Comparison of ENCODE assay signal across 1 cellular context in genomic region chr9:128702949-128703615, GRCh38.
TF ChIP-seq lines count a peak whose summit lies in the region.

No MANE protein-coding gene starts in this region.

TF ChIP-seq in K562, 482 proteins besides CTCF, POLR2A, EP300 and RAD21 (continued from another document and continues in another):
- TF ChIP-seq ZBTB40 (IDR thresholded peaks at IDR 0.05): 0 out of 2 replicates have a peak, but pooled peaks have one; percentile 12
- no peak for TF ChIP-seq ZBTB40 (CRISPR knock-in tag; IDR thresholded peaks at IDR 0.05)
- TF ChIP-seq EWSR1 (IDR thresholded peaks at IDR 0.05; ENCODE audit: borderline replicate concordance, low read depth, partially characterized antibody): no peak
- no peak for TF ChIP-seq PURB (CRISPR knock-in tag; IDR thresholded peaks at IDR 0.05; ENCODE audit: low read depth)
- TF ChIP-seq REST (CRISPR knock-in tag; IDR thresholded peaks at IDR 0.05; ENCODE audit: low read depth): no peak
- no peak for TF ChIP-seq FOXK2 (conservative IDR thresholded peaks at IDR 0.05 in 1 of 2, IDR thresholded peaks at IDR 0.05 in 1 of 2; ENCODE audit: low read depth in 2 of 2)
- TF ChIP-seq ESRRB (CRISPR knock-in tag; IDR thresholded peaks at IDR 0.05; ENCODE audit: borderline replicate concordance): no peak
- no peak; the same call in 1 of the 2 replicates for TF ChIP-seq MYC (IDR thresholded peaks at IDR 0.05; ENCODE audit: low read depth, low read length)
- no peak; the same call in 1 of the 2 replicates for TF ChIP-seq MYC (CRISPR knock-in tag; IDR thresholded peaks at IDR 0.05; ENCODE audit: borderline replicate concordance, low read depth)
- TF ChIP-seq RBBP5 (IDR thresholded peaks at IDR 0.05; ENCODE audit: borderline replicate concordance, insufficient read depth, low read length, poor library complexity, severe bottlenecking): no peak
- TF ChIP-seq MTA2 (IDR thresholded peaks at IDR 0.05; ENCODE audit: low read depth): no peak
- no peak for TF ChIP-seq ATF3 (IDR thresholded peaks at IDR 0.05)
- no peak for TF ChIP-seq ATF3 (CRISPR knock-in tag; conservative IDR thresholded peaks at IDR 0.05)
- no peak for TF ChIP-seq CHD4 (IDR thresholded peaks at IDR 0.05; ENCODE audit: insufficient read depth, insufficient replicate concordance, low read depth, low read length, poor library complexity, severe bottlenecking)
- no peak for TF ChIP-seq HNRNPH1 (optimal IDR thresholded peaks at IDR 0.05; ENCODE audit: low read depth, low read length)
- peak; percentile 41 to 46; a peak in 3 of 4 replicates for TF ChIP-seq NRF1 (conservative IDR thresholded peaks at IDR 0.05 in 1 of 2, IDR thresholded peaks at IDR 0.05 in 1 of 2)
- no peak for TF ChIP-seq SP2 (IDR thresholded peaks at IDR 0.05; ENCODE audit: extremely low read depth, low read depth, low read length, poor library complexity, severe bottlenecking)
- no peak for TF ChIP-seq ZBTB17 (CRISPR knock-in tag; IDR thresholded peaks at IDR 0.05)
- TF ChIP-seq CHD2 (IDR thresholded peaks at IDR 0.05; ENCODE audit: low read depth, low read length): no peak
- 0 out of 2 replicates have a peak, but pooled peaks have one; percentile 15 for TF ChIP-seq ZNF592 (IDR thresholded peaks at IDR 0.05)
- TF ChIP-seq GATAD2A (IDR thresholded peaks at IDR 0.05): no peak
- TF ChIP-seq TEAD2 (tag; IDR thresholded peaks at IDR 0.05): no peak
- no peak for TF ChIP-seq POU5F1 (IDR thresholded peaks at IDR 0.05; ENCODE audit: borderline replicate concordance, low read depth, low read length, partially characterized antibody)
- no peak for TF ChIP-seq ZNF561 (CRISPR knock-in tag; conservative IDR thresholded peaks at IDR 0.05)
- 0 out of 4 replicates have a peak, but pooled peaks of 1 of the 2 experiments have one; percentile 33 for TF ChIP-seq UBTF (IDR thresholded peaks at IDR 0.05; ENCODE audit: borderline replicate concordance in 1 of 2, low read depth in 2 of 2, low read length in 2 of 2)
- TF ChIP-seq POLR2AphosphoS2 (IDR thresholded peaks at IDR 0.05; ENCODE audit: low read length): no peak
- no peak for TF ChIP-seq ZNF444 (CRISPR knock-in tag; IDR thresholded peaks at IDR 0.05)
- no peak for TF ChIP-seq SMAD3 (CRISPR knock-in tag; conservative IDR thresholded peaks at IDR 0.05)
- no peak for TF ChIP-seq U2AF1 (optimal IDR thresholded peaks at IDR 0.05; ENCODE audit: low read depth, low read length)
- TF ChIP-seq RBM17 (IDR thresholded peaks at IDR 0.05; ENCODE audit: borderline replicate concordance, low read depth, low read length): no peak
- no peak for TF ChIP-seq OTX1 (CRISPR knock-in tag; IDR thresholded peaks at IDR 0.05)
- TF ChIP-seq ZNF24 (IDR thresholded peaks at IDR 0.05): no peak
- peak; percentile 24 for TF ChIP-seq PCBP1 (IDR thresholded peaks at IDR 0.05; ENCODE audit: low read depth, low read length, poor library complexity, severe bottlenecking)
- TF ChIP-seq MECOM (CRISPR knock-in tag; IDR thresholded peaks at IDR 0.05): no peak
- no peak for TF ChIP-seq IRF1 (CRISPR knock-in tag; IDR thresholded peaks at IDR 0.05; ENCODE audit: borderline replicate concordance)
- no peak for TF ChIP-seq NFE2L1 (tag; IDR thresholded peaks at IDR 0.05; ENCODE audit: borderline replicate concordance, low read depth)
- no peak for TF ChIP-seq NCOA4 (IDR thresholded peaks at IDR 0.05; ENCODE audit: partially characterized antibody)
- TF ChIP-seq POLR2G (IDR thresholded peaks at IDR 0.05; ENCODE audit: low read depth, low read length): no peak
